20 cellular contexts compared by ENCODE assay signal in genomic region chr1:239053269-239053668, GRCh38.
"Had no signal": no experiment of that assay in that cellular context is flagged by ENCODE, and none has a peak within 500 bp of the region (broad histone marks: within the 10 kb centered on the region; RNA-seq: fewer than 3 reads in every experiment).

No MANE protein-coding gene starts in this region.

- ATAC-seq: effector memory CD8-positive, alpha-beta T cell; gastroesophageal sphincter; left ventricle myocardium superior; right lobe of liver; stimulated activated effector memory CD8-positive, alpha-beta T cell treated with anti-CD3 and anti-CD28 coated beads, Interleukin-12 subunit alpha, Interleukin-12 subunit beta, amount 100 ng/mL, for 72 hours had no signal

- H3K27me3 ChIP-seq: esophagus squamous epithelium, gastroesophageal sphincter, right lobe of liver, tibial artery, upper lobe of left lung, uterus had no signal

- H3K4me3 ChIP-seq: esophagus squamous epithelium, gastroesophageal sphincter, lung, prostate gland, right lobe of liver, tibial artery, upper lobe of left lung, uterus had no signal

- H3K9me3 ChIP-seq: prostate gland, right lobe of liver, tibial artery had no signal

- H3K27ac Mint-ChIP-seq: effector memory CD8-positive, alpha-beta T cell; naive B cell; nephron; stimulated activated effector memory CD8-positive, alpha-beta T cell treated with anti-CD3 and anti-CD28 coated beads, Interleukin-12 subunit alpha, Interleukin-12 subunit beta, amount 100 ng/mL, for 72 hours; stimulated activated naive CD8-positive, alpha-beta T cell treated with anti-CD3 and anti-CD28 coated beads, Interleukin-15, Interleukin-2, amounts not matched to agents 100 ng/mL and 50 ng/mL, for 24 hours had no signal

- H3K27me3 Mint-ChIP-seq: effector memory CD8-positive, alpha-beta T cell; naive B cell; stimulated activated naive CD8-positive, alpha-beta T cell treated with anti-CD3 and anti-CD28 coated beads, Interleukin-15, Interleukin-2, amounts not matched to agents 100 ng/mL and 50 ng/mL, for 24 hours had no signal

- H3K4me3 Mint-ChIP-seq: effector memory CD8-positive, alpha-beta T cell; naive B cell; nephron; stimulated activated effector memory CD8-positive, alpha-beta T cell treated with anti-CD3 and anti-CD28 coated beads, Interleukin-12 subunit alpha, Interleukin-12 subunit beta, amount 100 ng/mL, for 72 hours; stimulated activated naive CD8-positive, alpha-beta T cell treated with anti-CD3 and anti-CD28 coated beads, Interleukin-15, Interleukin-2, amounts not matched to agents 100 ng/mL and 50 ng/mL, for 24 hours had no signal

- H3K36me3 Mint-ChIP-seq: naive B cell; stimulated activated effector memory CD8-positive, alpha-beta T cell treated with anti-CD3 and anti-CD28 coated beads, Interleukin-12 subunit alpha, Interleukin-12 subunit beta, amount 100 ng/mL, for 72 hours had no signal

- H3K4me1 Mint-ChIP-seq: naive B cell; nephron; stimulated activated effector memory CD8-positive, alpha-beta T cell treated with anti-CD3 and anti-CD28 coated beads, Interleukin-12 subunit alpha, Interleukin-12 subunit beta, amount 100 ng/mL, for 72 hours had no signal

- H3K4me1 ChIP-seq: esophagus squamous epithelium, gastroesophageal sphincter, parathyroid adenoma, prostate gland, right lobe of liver, tibial artery, upper lobe of left lung, uterus had no signal

- H3K36me3 ChIP-seq: esophagus squamous epithelium, gastroesophageal sphincter, prostate gland, right lobe of liver, tibial artery, upper lobe of left lung, uterus had no signal

- DNase-seq: effector memory CD8-positive, alpha-beta T cell; esophagus squamous epithelium; foreskin fibroblast; glutamatergic neuron; left ventricle myocardium superior; mesenchymal stem cell; naive B cell; right lobe of liver; stimulated activated CD4-positive, alpha-beta T cell treated with anti-CD3 and anti-CD28 coated beads, Interleukin-4, amount 100 ng/mL, for 1 hour; stimulated activated CD8-positive, alpha-beta memory T cell treated with anti-CD3 and anti-CD28 coated beads, Interleukin-4, amount 100 ng/mL, for 48 hours; tibial artery; upper lobe of left lung; uterus had no signal

- H3K9me3 Mint-ChIP-seq: stimulated activated naive CD8-positive, alpha-beta T cell treated with anti-CD3 and anti-CD28 coated beads, Interleukin-15, Interleukin-2, amounts not matched to agents 100 ng/mL and 50 ng/mL, for 24 hours had no signal
